Comparison of ENCODE assay signal across 1 cellular context in genomic region chr4:114562176-114562904, GRCh38.
A peak's percentile ranks its signal among the peaks of the same experiment; 100 is the strongest.
TF ChIP-seq lines count a peak whose summit lies in the region.

No MANE protein-coding gene starts in this region.

TF ChIP-seq in H1, 55 proteins besides CTCF, POLR2A, EP300 and RAD21:
- TF ChIP-seq GTF2F1 (IDR thresholded peaks at IDR 0.05; ENCODE audit: borderline replicate concordance, low read depth, low read length), result no peak
- TF ChIP-seq JUND (IDR thresholded peaks at IDR 0.05; ENCODE audit: low read length), result 0 out of 2 replicates have a peak, but pooled peaks have one; percentile 7
- TF ChIP-seq CHD2 (IDR thresholded peaks at IDR 0.05; ENCODE audit: low read length), result peak; percentile 40; the same call in 1 of the 2 replicates
- TF ChIP-seq MAFK (IDR thresholded peaks at IDR 0.05; ENCODE audit: low read depth, low read length), result no peak
- peak in 1 of 2 experiments; percentile 1 for TF ChIP-seq BCL11A (IDR thresholded peaks at IDR 0.05; ENCODE audit: low read depth in 2 of 2, low read length in 2 of 2)
- TF ChIP-seq SIRT6 (IDR thresholded peaks at IDR 0.05; ENCODE audit: low read length), result no peak
- TF ChIP-seq E2F6 (IDR thresholded peaks at IDR 0.05), result no peak
- 0 out of 2 replicates have a peak, but pooled peaks have one; percentile 11 for TF ChIP-seq RFX5 (IDR thresholded peaks at IDR 0.05; ENCODE audit: borderline replicate concordance, low read depth, low read length)
- TF ChIP-seq ASH2L (IDR thresholded peaks at IDR 0.05; ENCODE audit: low read length), result no peak
- peak; percentile 53 for TF ChIP-seq NANOG (IDR thresholded peaks at IDR 0.05; ENCODE audit: insufficient read depth, low read depth, low read length, poor library complexity, severe bottlenecking)
- TF ChIP-seq SP1 (IDR thresholded peaks at IDR 0.05; ENCODE audit: low read depth, low read length), result 0 out of 2 replicates have a peak, but pooled peaks have one; percentile 24
- no peak for TF ChIP-seq TCF12 (IDR thresholded peaks at IDR 0.05; ENCODE audit: low read depth, low read length)
- no peak for TF ChIP-seq SUZ12 (IDR thresholded peaks at IDR 0.05; ENCODE audit: low read length)
- no peak for TF ChIP-seq SIN3A (conservative IDR thresholded peaks at IDR 0.05 in 1 of 2, IDR thresholded peaks at IDR 0.05 in 1 of 2; ENCODE audit: low read depth in 1 of 2, low read length in 2 of 2)
- TF ChIP-seq, protein P1, sequence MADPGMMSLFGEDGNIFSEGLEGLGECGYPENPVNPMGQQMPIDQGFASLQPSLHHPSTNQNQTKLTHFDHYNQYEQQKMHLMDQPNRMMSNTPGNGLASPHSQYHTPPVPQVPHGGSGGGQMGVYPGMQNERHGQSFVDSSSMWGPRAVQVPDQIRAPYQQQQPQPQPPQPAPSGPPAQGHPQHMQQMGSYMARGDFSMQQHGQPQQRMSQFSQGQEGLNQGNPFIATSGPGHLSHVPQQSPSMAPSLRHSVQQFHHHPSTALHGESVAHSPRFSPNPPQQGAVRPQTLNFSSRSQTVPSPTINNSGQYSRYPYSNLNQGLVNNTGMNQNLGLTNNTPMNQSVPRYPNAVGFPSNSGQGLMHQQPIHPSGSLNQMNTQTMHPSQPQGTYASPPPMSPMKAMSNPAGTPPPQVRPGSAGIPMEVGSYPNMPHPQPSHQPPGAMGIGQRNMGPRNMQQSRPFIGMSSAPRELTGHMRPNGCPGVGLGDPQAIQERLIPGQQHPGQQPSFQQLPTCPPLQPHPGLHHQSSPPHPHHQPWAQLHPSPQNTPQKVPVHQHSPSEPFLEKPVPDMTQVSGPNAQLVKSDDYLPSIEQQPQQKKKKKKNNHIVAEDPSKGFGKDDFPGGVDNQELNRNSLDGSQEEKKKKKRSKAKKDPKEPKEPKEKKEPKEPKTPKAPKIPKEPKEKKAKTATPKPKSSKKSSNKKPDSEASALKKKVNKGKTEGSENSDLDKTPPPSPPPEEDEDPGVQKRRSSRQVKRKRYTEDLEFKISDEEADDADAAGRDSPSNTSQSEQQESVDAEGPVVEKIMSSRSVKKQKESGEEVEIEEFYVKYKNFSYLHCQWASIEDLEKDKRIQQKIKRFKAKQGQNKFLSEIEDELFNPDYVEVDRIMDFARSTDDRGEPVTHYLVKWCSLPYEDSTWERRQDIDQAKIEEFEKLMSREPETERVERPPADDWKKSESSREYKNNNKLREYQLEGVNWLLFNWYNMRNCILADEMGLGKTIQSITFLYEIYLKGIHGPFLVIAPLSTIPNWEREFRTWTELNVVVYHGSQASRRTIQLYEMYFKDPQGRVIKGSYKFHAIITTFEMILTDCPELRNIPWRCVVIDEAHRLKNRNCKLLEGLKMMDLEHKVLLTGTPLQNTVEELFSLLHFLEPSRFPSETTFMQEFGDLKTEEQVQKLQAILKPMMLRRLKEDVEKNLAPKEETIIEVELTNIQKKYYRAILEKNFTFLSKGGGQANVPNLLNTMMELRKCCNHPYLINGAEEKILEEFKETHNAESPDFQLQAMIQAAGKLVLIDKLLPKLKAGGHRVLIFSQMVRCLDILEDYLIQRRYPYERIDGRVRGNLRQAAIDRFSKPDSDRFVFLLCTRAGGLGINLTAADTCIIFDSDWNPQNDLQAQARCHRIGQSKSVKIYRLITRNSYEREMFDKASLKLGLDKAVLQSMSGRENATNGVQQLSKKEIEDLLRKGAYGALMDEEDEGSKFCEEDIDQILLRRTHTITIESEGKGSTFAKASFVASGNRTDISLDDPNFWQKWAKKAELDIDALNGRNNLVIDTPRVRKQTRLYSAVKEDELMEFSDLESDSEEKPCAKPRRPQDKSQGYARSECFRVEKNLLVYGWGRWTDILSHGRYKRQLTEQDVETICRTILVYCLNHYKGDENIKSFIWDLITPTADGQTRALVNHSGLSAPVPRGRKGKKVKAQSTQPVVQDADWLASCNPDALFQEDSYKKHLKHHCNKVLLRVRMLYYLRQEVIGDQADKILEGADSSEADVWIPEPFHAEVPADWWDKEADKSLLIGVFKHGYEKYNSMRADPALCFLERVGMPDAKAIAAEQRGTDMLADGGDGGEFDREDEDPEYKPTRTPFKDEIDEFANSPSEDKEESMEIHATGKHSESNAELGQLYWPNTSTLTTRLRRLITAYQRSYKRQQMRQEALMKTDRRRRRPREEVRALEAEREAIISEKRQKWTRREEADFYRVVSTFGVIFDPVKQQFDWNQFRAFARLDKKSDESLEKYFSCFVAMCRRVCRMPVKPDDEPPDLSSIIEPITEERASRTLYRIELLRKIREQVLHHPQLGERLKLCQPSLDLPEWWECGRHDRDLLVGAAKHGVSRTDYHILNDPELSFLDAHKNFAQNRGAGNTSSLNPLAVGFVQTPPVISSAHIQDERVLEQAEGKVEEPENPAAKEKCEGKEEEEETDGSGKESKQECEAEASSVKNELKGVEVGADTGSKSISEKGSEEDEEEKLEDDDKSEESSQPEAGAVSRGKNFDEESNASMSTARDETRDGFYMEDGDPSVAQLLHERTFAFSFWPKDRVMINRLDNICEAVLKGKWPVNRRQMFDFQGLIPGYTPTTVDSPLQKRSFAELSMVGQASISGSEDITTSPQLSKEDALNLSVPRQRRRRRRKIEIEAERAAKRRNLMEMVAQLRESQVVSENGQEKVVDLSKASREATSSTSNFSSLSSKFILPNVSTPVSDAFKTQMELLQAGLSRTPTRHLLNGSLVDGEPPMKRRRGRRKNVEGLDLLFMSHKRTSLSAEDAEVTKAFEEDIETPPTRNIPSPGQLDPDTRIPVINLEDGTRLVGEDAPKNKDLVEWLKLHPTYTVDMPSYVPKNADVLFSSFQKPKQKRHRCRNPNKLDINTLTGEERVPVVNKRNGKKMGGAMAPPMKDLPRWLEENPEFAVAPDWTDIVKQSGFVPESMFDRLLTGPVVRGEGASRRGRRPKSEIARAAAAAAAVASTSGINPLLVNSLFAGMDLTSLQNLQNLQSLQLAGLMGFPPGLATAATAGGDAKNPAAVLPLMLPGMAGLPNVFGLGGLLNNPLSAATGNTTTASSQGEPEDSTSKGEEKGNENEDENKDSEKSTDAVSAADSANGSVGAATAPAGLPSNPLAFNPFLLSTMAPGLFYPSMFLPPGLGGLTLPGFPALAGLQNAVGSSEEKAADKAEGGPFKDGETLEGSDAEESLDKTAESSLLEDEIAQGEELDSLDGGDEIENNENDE (IDR thresholded peaks at IDR 0.05; ENCODE audit: insufficient replicate concordance, low read length), result peak; percentile 91
- TF ChIP-seq SIX5 (IDR thresholded peaks at IDR 0.05; ENCODE audit: low read depth, low read length), result no peak
- TF ChIP-seq NRF1 (IDR thresholded peaks at IDR 0.05; ENCODE audit: low read depth, low read length), result no peak
TF ChIP-seq in H1: peak in this region for 7.
